In the genomic region with DNA sequence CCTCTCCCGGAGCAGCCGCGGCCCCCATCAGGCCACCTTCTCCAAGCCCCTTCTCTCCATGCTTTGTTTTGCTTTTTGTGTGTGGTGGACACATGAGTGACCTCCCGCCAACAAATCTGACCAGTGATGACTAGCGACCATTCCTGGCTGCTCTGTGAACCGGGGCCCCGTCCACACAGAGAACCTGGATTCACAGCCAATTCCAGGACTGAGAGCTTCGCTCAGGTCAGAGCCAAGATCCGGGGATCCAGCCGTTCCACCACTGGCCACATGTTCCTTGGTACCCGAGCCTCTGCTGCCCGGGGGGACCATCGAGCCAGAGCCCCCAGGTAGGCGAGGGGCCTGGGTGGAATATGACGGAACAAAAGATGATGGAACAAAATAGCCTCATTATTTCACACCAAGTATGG, we compare ENCODE assay signal across 1 cellular context.
TF ChIP-seq lines count a peak whose summit lies in the region.

No MANE protein-coding gene starts in this region.

TF ChIP-seq in HepG2, 621 proteins besides CTCF, POLR2A, EP300 and RAD21 (continued from another document):
- TF ChIP-seq ARNT2 (CRISPR knock-in tag; IDR thresholded peaks at IDR 0.05; ENCODE audit: low read depth) (no peak), TBX2 (CRISPR knock-in tag; IDR thresholded peaks at IDR 0.05; ENCODE audit: borderline replicate concordance) (0 out of 2 replicates have a peak, but pooled peaks have one; percentile 20), SP2 (CRISPR knock-in tag; IDR thresholded peaks at IDR 0.05) (no peak), ZNF629 (CRISPR knock-in tag; conservative IDR thresholded peaks at IDR 0.05) (no peak), SALL1 (CRISPR knock-in tag; IDR thresholded peaks at IDR 0.05) (0 out of 2 replicates have a peak, but pooled peaks have one; percentile 25), SYNCRIP (IDR thresholded peaks at IDR 0.05; ENCODE audit: insufficient read depth, low read depth, low read length) (no peak), ZBTB38 (CRISPR knock-in tag; IDR thresholded peaks at IDR 0.05) (peak; percentile 31; the same call in 1 of the 2 replicates), ZFY (CRISPR knock-in tag; IDR thresholded peaks at IDR 0.05) (0 out of 2 replicates have a peak, but pooled peaks have one; percentile 7), ZNF34 (CRISPR knock-in tag; IDR thresholded peaks at IDR 0.05; ENCODE audit: borderline replicate concordance) (no peak), CHD2 (IDR thresholded peaks at IDR 0.05; ENCODE audit: low read depth, low read length) (no peak), HNRNPH1 (optimal IDR thresholded peaks at IDR 0.05; ENCODE audit: low read depth, low read length) (no peak)
- TF ChIP-seq, protein P1, sequence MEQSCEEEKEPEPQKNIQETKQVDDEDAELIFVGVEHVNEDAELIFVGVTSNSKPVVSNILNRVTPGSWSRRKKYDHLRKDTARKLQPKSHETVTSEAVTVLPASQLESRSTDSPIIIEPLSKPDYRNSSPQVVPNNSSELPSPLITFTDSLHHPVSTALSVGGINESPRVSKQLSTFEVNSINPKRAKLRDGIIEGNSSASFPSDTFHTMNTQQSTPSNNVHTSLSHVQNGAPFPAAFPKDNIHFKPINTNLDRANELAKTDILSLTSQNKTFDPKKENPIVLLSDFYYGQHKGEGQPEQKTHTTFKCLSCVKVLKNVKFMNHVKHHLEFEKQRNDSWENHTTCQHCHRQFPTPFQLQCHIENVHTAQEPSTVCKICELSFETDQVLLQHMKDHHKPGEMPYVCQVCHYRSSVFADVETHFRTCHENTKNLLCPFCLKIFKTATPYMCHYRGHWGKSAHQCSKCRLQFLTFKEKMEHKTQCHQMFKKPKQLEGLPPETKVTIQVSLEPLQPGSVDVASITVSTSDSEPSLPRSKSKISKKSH (CRISPR knock-in tag; IDR thresholded peaks at IDR 0.05; ENCODE audit: borderline replicate concordance) = 0 out of 2 replicates have a peak, but pooled peaks have one; percentile 14
- TF ChIP-seq, protein P2, sequence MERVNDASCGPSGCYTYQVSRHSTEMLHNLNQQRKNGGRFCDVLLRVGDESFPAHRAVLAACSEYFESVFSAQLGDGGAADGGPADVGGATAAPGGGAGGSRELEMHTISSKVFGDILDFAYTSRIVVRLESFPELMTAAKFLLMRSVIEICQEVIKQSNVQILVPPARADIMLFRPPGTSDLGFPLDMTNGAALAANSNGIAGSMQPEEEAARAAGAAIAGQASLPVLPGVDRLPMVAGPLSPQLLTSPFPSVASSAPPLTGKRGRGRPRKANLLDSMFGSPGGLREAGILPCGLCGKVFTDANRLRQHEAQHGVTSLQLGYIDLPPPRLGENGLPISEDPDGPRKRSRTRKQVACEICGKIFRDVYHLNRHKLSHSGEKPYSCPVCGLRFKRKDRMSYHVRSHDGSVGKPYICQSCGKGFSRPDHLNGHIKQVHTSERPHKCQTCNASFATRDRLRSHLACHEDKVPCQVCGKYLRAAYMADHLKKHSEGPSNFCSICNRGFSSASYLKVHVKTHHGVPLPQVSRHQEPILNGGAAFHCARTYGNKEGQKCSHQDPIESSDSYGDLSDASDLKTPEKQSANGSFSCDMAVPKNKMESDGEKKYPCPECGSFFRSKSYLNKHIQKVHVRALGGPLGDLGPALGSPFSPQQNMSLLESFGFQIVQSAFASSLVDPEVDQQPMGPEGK (CRISPR knock-in tag; IDR thresholded peaks at IDR 0.05) = no peak
